ENCODE assay signal across 10 cellular contexts in the genomic region with DNA sequence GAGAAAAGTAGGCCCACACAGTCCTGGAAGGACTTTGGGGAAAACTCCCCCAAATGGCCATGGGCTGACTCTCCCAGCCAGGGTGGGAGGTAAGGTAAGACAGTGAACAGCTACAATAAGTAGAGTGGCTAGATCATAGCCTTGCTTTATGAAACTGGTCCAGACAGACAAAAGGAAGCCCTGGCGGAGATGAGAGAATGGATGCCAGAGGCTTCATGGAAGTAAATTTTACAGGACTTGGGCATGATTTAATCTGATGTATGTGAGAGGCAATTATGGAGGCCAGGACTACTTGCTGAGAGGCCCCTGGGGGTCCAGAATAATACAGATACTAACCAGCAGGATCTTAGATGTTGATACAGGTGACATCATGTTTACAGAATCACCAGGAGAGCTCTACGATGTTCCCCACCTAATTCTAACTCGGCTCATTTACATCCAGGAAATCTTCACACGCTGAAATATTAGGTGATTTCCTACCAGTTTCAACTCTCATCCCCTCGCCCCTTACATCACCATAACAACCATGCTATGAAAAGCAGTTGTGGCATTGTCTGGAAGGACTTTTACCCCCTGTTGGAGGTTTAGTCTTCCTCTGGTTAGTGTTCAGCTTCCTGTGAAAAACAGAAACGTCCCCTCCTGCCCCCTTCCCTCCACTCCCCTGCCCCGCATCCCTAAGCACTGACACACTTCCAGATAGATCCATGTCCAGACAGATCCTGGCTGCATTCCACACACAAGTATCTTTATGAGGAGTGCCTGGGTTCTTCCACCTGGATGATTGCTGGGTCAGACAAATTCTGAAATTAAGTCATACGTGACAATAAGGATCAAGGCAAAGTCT. TPM values are rescaled to one million over a fixed set of nuclear protein-coding genes. Genes with fewer than 3 reads are reported as not detected.
A peak's percentile ranks its signal among the peaks of the same experiment; 100 is the strongest.
DNase-seq lines count a peak whose midpoint lies in the region; ATAC-seq and TF ChIP-seq lines count a peak whose summit lies in the region.
"Had no signal": no experiment of that assay in that cellular context is flagged by ENCODE, and none has a peak within 500 bp of the region (broad histone marks: within the 10 kb centered on the region; RNA-seq: fewer than 3 reads in every experiment).

No MANE protein-coding gene starts in this region.

- H3K9me2 ChIP-seq in GM23338 (ENCODE audit: insufficient read depth): no peaks in the 10 kb centered on the region

- no peak overlapping the region for H3K4me2 ChIP-seq in GM23338

- H3K79me2 ChIP-seq in GM23338 (replicated peaks; ENCODE audit: insufficient read depth): no peaks in the 10 kb centered on the region

- H3K27ac Mint-ChIP-seq in activated CD4-positive, alpha-beta T cell treated with anti-CD3 and anti-CD28 coated beads for 36 hours: peak overlapping the region; percentile 17
- peak overlapping the region; percentile 34 for H3K27ac Mint-ChIP-seq in activated CD8-positive, alpha-beta T cell treated with anti-CD3 and anti-CD28 coated beads for 36 hours
- peak overlapping the region; percentile 84 for H3K27ac Mint-ChIP-seq in stimulated activated effector memory CD8-positive, alpha-beta T cell treated with anti-CD3 and anti-CD28 coated beads, Interleukin-12 subunit alpha, Interleukin-12 subunit beta, amount 100 ng/mL, for 72 hours
- H3K27ac Mint-ChIP-seq in GM23338: no peak overlapping the region

- no peak overlapping the region for H3K4me3 Mint-ChIP-seq in activated CD4-positive, alpha-beta T cell treated with anti-CD3 and anti-CD28 coated beads for 36 hours
- H3K4me3 Mint-ChIP-seq in activated CD8-positive, alpha-beta T cell treated with anti-CD3 and anti-CD28 coated beads for 36 hours: no peak overlapping the region
- H3K4me3 Mint-ChIP-seq in stimulated activated effector memory CD8-positive, alpha-beta T cell treated with anti-CD3 and anti-CD28 coated beads, Interleukin-12 subunit alpha, Interleukin-12 subunit beta, amount 100 ng/mL, for 72 hours: peak overlapping the region; percentile 20
- no peak overlapping the region for H3K4me3 Mint-ChIP-seq in GM23338

- H3K27me3 Mint-ChIP-seq in activated CD4-positive, alpha-beta T cell treated with anti-CD3 and anti-CD28 coated beads for 36 hours: no peaks in the 10 kb centered on the region
- H3K27me3 Mint-ChIP-seq in activated CD8-positive, alpha-beta T cell treated with anti-CD3 and anti-CD28 coated beads for 36 hours: no peaks in the 10 kb centered on the region
- H3K27me3 Mint-ChIP-seq in GM23338 (ENCODE audit: insufficient read depth, low read depth, poor library complexity): peaks cover 2% of the 10 kb centered on the region

- H3K27ac ChIP-seq in GM23338 (ENCODE audit: low read depth) (no peak overlapping the region), psoas muscle (no peak overlapping the region)
- H3K27ac ChIP-seq: pancreas had no signal

- H3K9me3 ChIP-seq in psoas muscle: no peaks in the 10 kb centered on the region
- H3K9me3 ChIP-seq: pancreas had no signal

- CTCF ChIA-PET in activated CD4-positive, alpha-beta T cell treated with anti-CD3 and anti-CD28 coated beads for 36 hours (lab: Charles Lee): interaction anchor here (0.6 to 1.3 kb wide), 2 partner anchors 228 to 930 kb away, joined by 3 to 5 read pairs; no protein-coding TSS in a partner anchor
- CTCF ChIA-PET in activated CD8-positive, alpha-beta T cell treated with anti-CD3 and anti-CD28 coated beads for 36 hours (lab: Charles Lee): interaction anchor here (0.7 to 5.4 kb wide), 7 partner anchors 10 to 252 kb away, joined by 3 to 37 read pairs (median 4); no protein-coding TSS in a partner anchor

- H3K9me3 Mint-ChIP-seq in activated CD4-positive, alpha-beta T cell treated with anti-CD3 and anti-CD28 coated beads for 36 hours (ENCODE audit: low read depth): no peaks in the 10 kb centered on the region
- H3K9me3 Mint-ChIP-seq in activated CD8-positive, alpha-beta T cell treated with anti-CD3 and anti-CD28 coated beads for 36 hours: no peaks in the 10 kb centered on the region
- H3K9me3 Mint-ChIP-seq in stimulated activated effector memory CD8-positive, alpha-beta T cell treated with anti-CD3 and anti-CD28 coated beads, Interleukin-12 subunit alpha, Interleukin-12 subunit beta, amount 100 ng/mL, for 72 hours: no peaks in the 10 kb centered on the region
- no peaks in the 10 kb centered on the region for H3K9me3 Mint-ChIP-seq in GM23338

- H3K4me1 Mint-ChIP-seq in activated CD4-positive, alpha-beta T cell treated with anti-CD3 and anti-CD28 coated beads for 36 hours: peaks cover 25% of the 10 kb centered on the region
- H3K4me1 Mint-ChIP-seq in activated CD8-positive, alpha-beta T cell treated with anti-CD3 and anti-CD28 coated beads for 36 hours (ENCODE audit: low read depth): peaks cover 33% of the 10 kb centered on the region
- H3K4me1 Mint-ChIP-seq in stimulated activated effector memory CD8-positive, alpha-beta T cell treated with anti-CD3 and anti-CD28 coated beads, Interleukin-12 subunit alpha, Interleukin-12 subunit beta, amount 100 ng/mL, for 72 hours: peaks cover 29% of the 10 kb centered on the region
- H3K4me1 Mint-ChIP-seq in GM23338: peaks cover 7% of the 10 kb centered on the region

- no peaks in the 10 kb centered on the region for H3K27me3 ChIP-seq in GM23338 (ENCODE audit: insufficient read depth)
- H3K27me3 ChIP-seq in psoas muscle (ENCODE audit: insufficient read depth in 3 of 3, low read length in 2 of 3): no peaks in the 10 kb centered on the region
- H3K27me3 ChIP-seq: pancreas had no signal

- H3K4me3 ChIP-seq in GM23338 (no peak overlapping the region), psoas muscle (no peak overlapping the region)
- H3K4me3 ChIP-seq: pancreas had no signal

- H3K36me3 ChIP-seq in GM23338 (ENCODE audit: insufficient read depth) (no peaks in the 10 kb centered on the region), psoas muscle (ENCODE audit: insufficient read depth in 1 of 2, low read depth in 1 of 2) (no peaks in the 10 kb centered on the region)
- H3K36me3 ChIP-seq: pancreas had no signal

- no peak for TF ChIP-seq CTCF in activated CD8-positive, alpha-beta T cell treated with anti-CD3 and anti-CD28 coated beads for 36 hours (IDR thresholded peaks at IDR 0.05)
- no peak for TF ChIP-seq CTCF in GM23338 (conservative IDR thresholded peaks at IDR 0.05; ENCODE audit: low read depth in 2 of 2)
- no peak for TF ChIP-seq CTCF in psoas muscle (IDR thresholded peaks at IDR 0.05)

- DNase-seq in activated CD4-positive, alpha-beta T cell treated with anti-CD3 and anti-CD28 coated beads for 36 hours: no peak
- no peak for DNase-seq in activated CD4-positive, alpha-beta T cell treated with anti-CD3 and anti-CD28 coated beads, Interleukin-2, amount 50 U/mL, for 1 hour
- peak; percentile 21 for DNase-seq in activated CD8-positive, alpha-beta T cell treated with anti-CD3 and anti-CD28 coated beads for 36 hours
- DNase-seq in stimulated activated effector memory CD8-positive, alpha-beta T cell treated with anti-CD3 and anti-CD28 coated beads, Interleukin-12 subunit alpha, Interleukin-12 subunit beta, amount 100 ng/mL, for 72 hours (ENCODE audit: low spot score in 2 of 2): no peak
- DNase-seq in inferior parietal cortex (ENCODE audit: extremely low spot score) (no peak), GM23338 (ENCODE audit: low spot score) (no peak), psoas muscle (no peak)
- DNase-seq: foreskin melanocyte, pancreas had no signal

- H3F3A ChIP-seq in GM23338 (replicated peaks; ENCODE audit: low read depth): no peaks in the 10 kb centered on the region

- 52 to 64% (median 54%) methylated on average over 8 of the region's 8 CpGs for WGBS in psoas muscle, 3 donors

- no peak overlapping the region for H2AFZ ChIP-seq in GM23338

- H3K36me3 Mint-ChIP-seq in activated CD4-positive, alpha-beta T cell treated with anti-CD3 and anti-CD28 coated beads for 36 hours (ENCODE audit: low read depth): no peaks in the 10 kb centered on the region
- H3K36me3 Mint-ChIP-seq in activated CD8-positive, alpha-beta T cell treated with anti-CD3 and anti-CD28 coated beads for 36 hours (ENCODE audit: low read depth): no peaks in the 10 kb centered on the region
- peaks cover 4% of the 10 kb centered on the region for H3K36me3 Mint-ChIP-seq in stimulated activated effector memory CD8-positive, alpha-beta T cell treated with anti-CD3 and anti-CD28 coated beads, Interleukin-12 subunit alpha, Interleukin-12 subunit beta, amount 100 ng/mL, for 72 hours
- no peaks in the 10 kb centered on the region for H3K36me3 Mint-ChIP-seq in GM23338 (ENCODE audit: low read depth)

- H4K20me1 ChIP-seq in GM23338 (replicated peaks; ENCODE audit: insufficient read depth): no peaks in the 10 kb centered on the region

- no peaks in the 10 kb centered on the region for H3K4me1 ChIP-seq in GM23338 (ENCODE audit: insufficient read depth)
- no peaks in the 10 kb centered on the region for H3K4me1 ChIP-seq in psoas muscle
- H3K4me1 ChIP-seq: pancreas had no signal

- intact Hi-C loops in activated CD4-positive, alpha-beta T cell treated with anti-CD3 and anti-CD28 coated beads for 36 hours (cut with DNase I, micrococcal nuclease): no loop called here
- intact Hi-C loops in activated CD8-positive, alpha-beta T cell treated with anti-CD3 and anti-CD28 coated beads for 36 hours (cut with micrococcal nuclease): loop anchor here (5.0 kb wide), 2 partner anchors 52 to 87 kb away; a partner anchor contains a TSS
- intact Hi-C loops in psoas muscle (cut with DNase I): loop anchor here in 1 of 2 donors (5.0 kb wide), 3 partner anchors 47 to 253 kb away; no protein-coding TSS in a partner anchor

- no peak for ATAC-seq in activated CD4-positive, alpha-beta T cell treated with anti-CD3 and anti-CD28 coated beads for 36 hours
- ATAC-seq in HG03457 (IDR thresholded peaks at IDR 0.05; ENCODE audit: unreplicated experiment): peak; percentile 49
- peak; percentile 62 for ATAC-seq in activated CD8-positive, alpha-beta T cell treated with anti-CD3 and anti-CD28 coated beads for 36 hours
- ATAC-seq in stimulated activated effector memory CD8-positive, alpha-beta T cell treated with anti-CD3 and anti-CD28 coated beads, Interleukin-12 subunit alpha, Interleukin-12 subunit beta, amount 100 ng/mL, for 72 hours: peak; percentile 64
- no peak for ATAC-seq in GM23338
- ATAC-seq in psoas muscle: no peak

- POLR2A ChIA-PET in activated CD4-positive, alpha-beta T cell treated with anti-CD3 and anti-CD28 coated beads for 36 hours (lab: Charles Lee): no interaction called here
- POLR2A ChIA-PET in activated CD8-positive, alpha-beta T cell treated with anti-CD3 and anti-CD28 coated beads for 36 hours (lab: Charles Lee): interaction anchor here (0.6 to 1.8 kb wide), 6 partner anchors 21 to 85 kb away, joined by 3 to 5 read pairs (median 3); a partner anchor contains a TSS

RNA-seq across cellular contexts. Expression of a gene that starts 39.5 kb away (rescaled TPM):
- total RNA-seq in activated CD4-positive, alpha-beta T cell treated with anti-CD3 and anti-CD28 coated beads for 36 hours: 1 to 10 TPM; 7.3 to 8.9 TPM
- 1 to 10 TPM; 8.6 to 9.4 TPM for total RNA-seq in activated CD8-positive, alpha-beta T cell treated with anti-CD3 and anti-CD28 coated beads for 36 hours
- 10.2 and 12.5 TPM in 2 replicates for total RNA-seq in GM23338 (2014; rRNA removed; shearing (Covaris generic))
- 2.2 and 2.5 TPM in 2 replicates for polyA plus RNA-seq in GM23338 (2016; fragmentation: Nextera tagmentation; extraction: Ambion mirVana)
- total RNA-seq in psoas muscle: 10 to 100 TPM; 15.2 to 64.2 (median 19.5) TPM
- 10 to 100 TPM in 1 of 3 donors, 1 to 10 TPM in 2; 5.2 to 16.2 (median 7.3) TPM for polyA plus RNA-seq in psoas muscle

RNA-seq across cellular contexts. Expression of a gene that starts 49.7 kb away (rescaled TPM):
- total RNA-seq in activated CD4-positive, alpha-beta T cell treated with anti-CD3 and anti-CD28 coated beads for 36 hours: 100 to 1,000 TPM; 384 to 394 TPM
- 100 to 1,000 TPM; 412 to 418 TPM for total RNA-seq in activated CD8-positive, alpha-beta T cell treated with anti-CD3 and anti-CD28 coated beads for 36 hours
- total RNA-seq in GM23338 (2014; rRNA removed; shearing (Covaris generic)): 578 and 605 TPM in 2 replicates
- 1,253 and 1,312 TPM in 2 replicates for polyA plus RNA-seq in GM23338 (2016; fragmentation: Nextera tagmentation; extraction: Ambion mirVana)
- 100 to 1,000 TPM in 3 of 4 donors, 10 to 100 TPM in 1; 85.7 to 137 (median 126) TPM for total RNA-seq in psoas muscle
- 100 to 1,000 TPM; 118 to 238 (median 129) TPM for polyA plus RNA-seq in psoas muscle

Comparison
In these comparisons a context has a peak if more than half of its experiments do, and no peak if none do; other contexts are left out.
1. ATAC-seq: peak in HG03457 (single experiment), activated CD8-positive, alpha-beta T cell treated with anti-CD3 and anti-CD28 coated beads for 36 hours (single experiment) and stimulated activated effector memory CD8-positive, alpha-beta T cell treated with anti-CD3 and anti-CD28 coated beads, Interleukin-12 subunit alpha, Interleukin-12 subunit beta, amount 100 ng/mL, for 72 hours (single experiment); none in activated CD4-positive, alpha-beta T cell treated with anti-CD3 and anti-CD28 coated beads for 36 hours (single experiment), GM23338 (single experiment) and psoas muscle (0 of 4).